Comparison of ENCODE assay signal across 9 cellular contexts in the genomic region with DNA sequence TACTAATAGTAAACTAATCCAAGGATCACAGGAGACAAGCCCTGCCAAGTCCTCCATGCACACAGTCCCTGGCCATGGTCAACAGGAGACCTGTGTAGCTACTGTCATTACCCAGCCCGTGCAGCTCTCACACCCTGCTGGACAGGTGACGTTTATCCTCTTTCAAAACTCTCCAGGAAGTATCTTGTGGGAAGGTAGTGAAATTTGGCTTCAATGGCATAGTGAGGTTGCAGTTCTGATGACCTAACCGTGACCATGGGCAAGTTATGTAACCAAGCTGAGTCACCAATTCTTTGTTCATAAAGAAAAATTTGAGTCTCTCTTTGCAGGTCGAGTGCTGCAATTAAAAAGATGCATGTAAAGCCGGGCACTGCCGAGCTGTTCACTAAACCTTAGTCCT. TPM values are rescaled to one million over a fixed set of nuclear protein-coding genes. Genes with fewer than 3 reads are reported as not detected.
DNase-seq lines count a peak whose midpoint lies in the region; ATAC-seq and TF ChIP-seq lines count a peak whose summit lies in the region.
"Had no signal": no experiment of that assay in that cellular context is flagged by ENCODE, and none has a peak within 500 bp of the region (broad histone marks: within the 10 kb centered on the region; RNA-seq: fewer than 3 reads in every experiment).

No MANE protein-coding gene starts in this region.

- H3K4me1 ChIP-seq in right cardiac atrium (ENCODE audit: control insufficient read depth, insufficient read depth, low read length) (peaks cover 14% of the 10 kb centered on the region), stomach (peaks cover 7 to 33% (median 19%) of the 10 kb centered on the region in 4 donors)

- H3K4me3 ChIP-seq in right cardiac atrium (ENCODE audit: low read length), result no peak overlapping the region
- no peak overlapping the region for H3K4me3 ChIP-seq in stomach
- H3K4me3 ChIP-seq: skin epidermis had no signal

- ATAC-seq in right cardiac atrium, result peak; percentile 5 to 55

- no peak for TF ChIP-seq EP300 in stomach (IDR thresholded peaks at IDR 0.05)

- H3K9me3 ChIP-seq in right cardiac atrium (ENCODE audit: control insufficient read depth, low read length), result no peaks in the 10 kb centered on the region
- no peaks in the 10 kb centered on the region for H3K9me3 ChIP-seq in stomach

- H3K27ac ChIP-seq in right cardiac atrium (ENCODE audit: low read length), result peak overlapping the region; percentile 39
- peak overlapping the region; percentile 37 to 71 (median 66) for H3K27ac ChIP-seq in stomach

- no peaks in the 10 kb centered on the region for H3K36me3 ChIP-seq in stomach

- intact Hi-C loops in right cardiac atrium (cut with DNase I), result no loop called here
- intact Hi-C loops in stomach (cut with DNase I; ENCODE audit: low total_unique reads), result no loop called here
- intact Hi-C loops in posterior cingulate gyrus (cut with DNase I), result no loop called here

- 54% methylated on average over 6 of the region's 6 CpGs for WGBS in right cardiac atrium
- 29 to 44% (median 32%) methylated on average over 6 of the region's 6 CpGs for WGBS in stomach, 5 donors

- TF ChIP-seq CTCF in stomach (IDR thresholded peaks at IDR 0.05), result no peak

- no peaks in the 10 kb centered on the region for H3K27me3 ChIP-seq in right cardiac atrium (ENCODE audit: control insufficient read depth, insufficient read depth)
- H3K27me3 ChIP-seq in stomach, result no peaks in the 10 kb centered on the region

- peak; percentile 71 for DNase-seq in HS-5 (ENCODE audit: low read depth)
- DNase-seq in SW480 (ENCODE audit: low spot score), result peak; percentile 84
- DNase-seq in right cardiac atrium, result peak in 1 of 3 donors; percentile 11
- DNase-seq in stomach, result no peak
- no peak for DNase-seq in posterior cingulate gyrus
- no peak for DNase-seq in NCI-H2227 (lab: John Stamatoyannopoulos, UW; ENCODE audit: unreplicated experiment)
- DNase-seq in activated CD4-positive, alpha-beta T cell treated with anti-CD3 and anti-CD28 coated beads for 1 hour, result no peak
- DNase-seq: NCI-H510A treated with DMSO at 0.1 percent for 48 hours had no signal

- no peak for TF ChIP-seq POLR2A in stomach (IDR thresholded peaks at IDR 0.05)

RNA-seq across cellular contexts. Expression of gene SLC2A9, which starts 11.3 kb away (rescaled TPM):
- total RNA-seq in right cardiac atrium, result 10 to 100 TPM; 11.3 to 18.7 (median 13.7) TPM
- polyA plus RNA-seq in right cardiac atrium, result 5.1 TPM
- total RNA-seq in stomach, result 10 to 100 TPM in 1 of 5 donors, 1 to 10 TPM in 4; 2.2 to 35.3 (median 4.5) TPM
- 1 to 10 TPM in 2 of 3 donors, under 1 TPM in 1; 0.61 to 3.0 (median 1.6) TPM for polyA plus RNA-seq in stomach

Comparison
In these comparisons a context has a peak if more than half of its experiments do, and no peak if none do; other contexts are left out.
1. DNase-seq: peak in HS-5 (single experiment) and SW480 (single experiment); none in stomach (single experiment), posterior cingulate gyrus (0 of 10), NCI-H2227 (single experiment) and activated CD4-positive, alpha-beta T cell treated with anti-CD3 and anti-CD28 coated beads for 1 hour (single experiment).